Comparison of ENCODE assay signal across 22 cellular contexts in the genomic region with DNA sequence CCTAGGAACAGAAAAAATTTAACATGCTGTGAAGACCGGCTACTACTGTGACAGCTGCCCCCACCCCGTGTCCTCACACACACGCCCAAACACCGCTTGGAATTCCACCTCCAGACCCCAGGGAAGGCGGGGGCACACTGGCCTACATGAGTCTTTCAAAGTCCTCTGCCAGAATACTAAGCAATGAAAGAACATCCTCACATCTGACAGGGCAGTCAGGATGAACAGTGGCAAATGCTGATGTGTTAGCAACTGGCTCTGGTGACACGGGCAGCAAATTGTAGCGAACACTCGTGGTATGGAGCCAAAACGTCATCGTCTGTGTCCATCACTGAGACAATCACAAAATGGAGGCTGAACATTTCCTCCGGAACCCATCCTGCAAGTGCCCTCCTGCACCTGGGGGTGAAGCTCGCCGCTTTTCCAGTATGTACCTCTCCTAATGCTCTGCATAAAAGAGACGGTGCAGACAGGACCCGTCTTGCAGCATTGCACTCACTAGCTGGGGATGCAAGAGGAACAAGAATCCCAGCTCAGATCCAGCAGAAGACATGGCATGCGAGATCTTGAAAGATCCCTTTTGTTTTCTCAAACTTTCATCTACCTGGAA.
DNase-seq lines count a peak whose midpoint lies in the region; ATAC-seq, FAIRE-seq and TF ChIP-seq lines count a peak whose summit lies in the region.
"Had no signal": no experiment of that assay in that cellular context is flagged by ENCODE, and none has a peak within 500 bp of the region (broad histone marks: within the 10 kb centered on the region; RNA-seq: fewer than 3 reads in every experiment).

No MANE protein-coding gene starts in this region.

- TF ChIP-seq CTCF in CD4-positive, alpha-beta T cell (IDR thresholded peaks at IDR 0.05) = no peak
- no peak for TF ChIP-seq CTCF in CD8-positive, alpha-beta T cell (IDR thresholded peaks at IDR 0.05)
- no peak for TF ChIP-seq CTCF in heart right ventricle (IDR thresholded peaks at IDR 0.05)

- peaks cover 90% of the 10 kb centered on the region for H3K36me3 Mint-ChIP-seq in CD4-positive, alpha-beta T cell (ENCODE audit: low read depth)
- H3K36me3 Mint-ChIP-seq in CD8-positive, alpha-beta T cell = peaks cover 83% of the 10 kb centered on the region
- peaks cover 19% of the 10 kb centered on the region for H3K36me3 Mint-ChIP-seq in activated T-helper 1 cell treated with anti-CD3 and anti-CD28 coated beads, Interleukin-12 subunit alpha, Interleukin-12 subunit beta, Interleukin-2, Interleukin-4 antibody, amounts not matched to agents 30 ng/mL and 10 ng/mL and 1 ng/mL, durations not matched to agents 14 hours and 24 hours and 36 hours (ENCODE audit: low read depth)

- CTCF ChIA-PET in CD4-positive, alpha-beta T cell (lab: Charles Lee) = interaction anchor here (3.0 kb wide), 1 partner anchor 12 kb away, joined by 9 read pairs; no protein-coding TSS in a partner anchor
- CTCF ChIA-PET in CD8-positive, alpha-beta T cell (lab: Charles Lee) = interaction anchor here (0.7 to 1.0 kb wide), 2 partner anchors 12 to 167 kb away, joined by 3 to 4 read pairs; no protein-coding TSS in a partner anchor

- POLR2A ChIA-PET in CD4-positive, alpha-beta T cell (lab: Charles Lee) = interaction anchor here (83.0 kb wide), 1 partner anchor 66 kb away, joined by 4389 read pairs; a partner anchor contains a TSS
- POLR2A ChIA-PET in CD8-positive, alpha-beta T cell (lab: Charles Lee) = interaction anchor here (0.6 to 2.0 kb wide), 4 partner anchors 8 to 981 kb away, joined by 3 to 7 read pairs (median 3); no protein-coding TSS in a partner anchor

- H3K36me3 ChIP-seq in CD8-positive, alpha-beta T cell (ENCODE audit: insufficient read depth, low read length) = peaks cover 26% of the 10 kb centered on the region
- peaks cover 0 to under 1% (median 0%) of the 10 kb centered on the region in 9 donors for H3K36me3 ChIP-seq in heart right ventricle
- H3K36me3 ChIP-seq: lower lobe of right lung, thoracic aorta had no signal

- H3K9me3 Mint-ChIP-seq in CD4-positive, alpha-beta T cell = no peaks in the 10 kb centered on the region
- H3K9me3 Mint-ChIP-seq in CD8-positive, alpha-beta T cell = no peaks in the 10 kb centered on the region
- H3K9me3 Mint-ChIP-seq in activated T-helper 1 cell treated with anti-CD3 and anti-CD28 coated beads, Interleukin-12 subunit alpha, Interleukin-12 subunit beta, Interleukin-2, Interleukin-4 antibody, amounts not matched to agents 30 ng/mL and 10 ng/mL and 1 ng/mL, durations not matched to agents 14 hours and 24 hours and 36 hours = no peaks in the 10 kb centered on the region
- H3K9me3 Mint-ChIP-seq: activated B cell treated with CpG ODN at 0.5 μM for 24 hours had no signal

- H3K27ac ChIP-seq in CD4-positive, alpha-beta T cell (ENCODE audit: low read depth, low read length) = no peak overlapping the region
- no peak overlapping the region for H3K27ac ChIP-seq in CD8-positive, alpha-beta T cell (ENCODE audit: low read depth, low read length)
- no peak overlapping the region for H3K27ac ChIP-seq in heart right ventricle
- H3K27ac ChIP-seq: HL-60, lower lobe of right lung, thoracic aorta had no signal

- H3K4me1 ChIP-seq in CD8-positive, alpha-beta T cell (ENCODE audit: insufficient read depth, low read length) = peaks cover 52% of the 10 kb centered on the region
- H3K4me1 ChIP-seq in heart right ventricle = no peaks in the 10 kb centered on the region

- ATAC-seq in CD4-positive, alpha-beta T cell (ENCODE audit: poor library complexity) = no peak
- no peak for ATAC-seq in CD8-positive, alpha-beta T cell
- no peak for ATAC-seq in heart right ventricle
- ATAC-seq: right cardiac atrium had no signal

- no peak overlapping the region for H3K4me3 Mint-ChIP-seq in CD4-positive, alpha-beta T cell
- H3K4me3 Mint-ChIP-seq in CD8-positive, alpha-beta T cell = no peak overlapping the region
- H3K4me3 Mint-ChIP-seq in activated T-helper 1 cell treated with anti-CD3 and anti-CD28 coated beads, Interleukin-12 subunit alpha, Interleukin-12 subunit beta, Interleukin-2, Interleukin-4 antibody, amounts not matched to agents 30 ng/mL and 10 ng/mL and 1 ng/mL, durations not matched to agents 14 hours and 24 hours and 36 hours = no peak overlapping the region
- H3K4me3 Mint-ChIP-seq: activated B cell treated with CpG ODN at 0.5 μM for 24 hours had no signal

- H3K4me3 ChIP-seq in CD8-positive, alpha-beta T cell (ENCODE audit: low read depth, low read length) = no peak overlapping the region
- no peak overlapping the region for H3K4me3 ChIP-seq in heart right ventricle
- H3K4me3 ChIP-seq: lower lobe of right lung, thoracic aorta had no signal

- H3K4me1 Mint-ChIP-seq in CD4-positive, alpha-beta T cell (ENCODE audit: low read depth) = peaks cover 73% of the 10 kb centered on the region
- peaks cover 58% of the 10 kb centered on the region for H3K4me1 Mint-ChIP-seq in CD8-positive, alpha-beta T cell (ENCODE audit: low read depth)
- H3K4me1 Mint-ChIP-seq in activated T-helper 1 cell treated with anti-CD3 and anti-CD28 coated beads, Interleukin-12 subunit alpha, Interleukin-12 subunit beta, Interleukin-2, Interleukin-4 antibody, amounts not matched to agents 30 ng/mL and 10 ng/mL and 1 ng/mL, durations not matched to agents 14 hours and 24 hours and 36 hours (ENCODE audit: low read depth) = peaks cover 46% of the 10 kb centered on the region
- H3K4me1 Mint-ChIP-seq: activated B cell treated with CpG ODN at 0.5 μM for 24 hours had no signal

- intact Hi-C loops in CD4-positive, alpha-beta T cell (cut with DNase I, micrococcal nuclease) = no loop called here
- intact Hi-C loops in CD8-positive, alpha-beta T cell (cut with DNase I, micrococcal nuclease) = no loop called here
- intact Hi-C loops in activated T-helper 1 cell treated with anti-CD3 and anti-CD28 coated beads, Interleukin-12 subunit alpha, Interleukin-12 subunit beta, Interleukin-2, Interleukin-4 antibody, amounts not matched to agents 30 ng/mL and 10 ng/mL and 1 ng/mL, durations not matched to agents 14 hours and 24 hours and 36 hours (cut with micrococcal nuclease) = no loop called here
- intact Hi-C loops in heart right ventricle (cut with DNase I) = no loop called here

- H3K9me3 ChIP-seq in CD4-positive, alpha-beta T cell (ENCODE audit: control insufficient read depth, low read length) = no peaks in the 10 kb centered on the region
- H3K9me3 ChIP-seq in CD8-positive, alpha-beta T cell (ENCODE audit: low read length) = no peaks in the 10 kb centered on the region
- no peaks in the 10 kb centered on the region for H3K9me3 ChIP-seq in heart right ventricle
- H3K9me3 ChIP-seq: lower lobe of right lung, thoracic aorta had no signal

- WGBS in heart right ventricle, 2 donors = 88 to 91% methylated on average over 16 of the region's 16 CpGs

- no peaks in the 10 kb centered on the region for H3K27me3 ChIP-seq in CD4-positive, alpha-beta T cell (ENCODE audit: control insufficient read depth, insufficient read depth, low read length)
- H3K27me3 ChIP-seq in CD8-positive, alpha-beta T cell (ENCODE audit: insufficient read depth, low read length) = no peaks in the 10 kb centered on the region
- H3K27me3 ChIP-seq in heart right ventricle = peaks cover 0 to 6% (median 2%) of the 10 kb centered on the region in 7 donors

- no peak for FAIRE-seq in urothelium cell line (lab: Jason Lieb, UNC)
- FAIRE-seq: astrocyte, endometrium, GM18507 had no signal

- no peaks in the 10 kb centered on the region for H3K27me3 Mint-ChIP-seq in CD4-positive, alpha-beta T cell
- H3K27me3 Mint-ChIP-seq in CD8-positive, alpha-beta T cell (ENCODE audit: low read depth) = no peaks in the 10 kb centered on the region
- H3K27me3 Mint-ChIP-seq in activated T-helper 1 cell treated with anti-CD3 and anti-CD28 coated beads, Interleukin-12 subunit alpha, Interleukin-12 subunit beta, Interleukin-2, Interleukin-4 antibody, amounts not matched to agents 30 ng/mL and 10 ng/mL and 1 ng/mL, durations not matched to agents 14 hours and 24 hours and 36 hours (ENCODE audit: insufficient read depth) = no peaks in the 10 kb centered on the region
- H3K27me3 Mint-ChIP-seq: activated B cell treated with CpG ODN at 0.5 μM for 24 hours had no signal

- H3K27ac Mint-ChIP-seq in CD4-positive, alpha-beta T cell = peak overlapping the region; percentile 95
- peak overlapping the region; percentile 92 for H3K27ac Mint-ChIP-seq in CD8-positive, alpha-beta T cell
- H3K27ac Mint-ChIP-seq in activated T-helper 1 cell treated with anti-CD3 and anti-CD28 coated beads, Interleukin-12 subunit alpha, Interleukin-12 subunit beta, Interleukin-2, Interleukin-4 antibody, amounts not matched to agents 30 ng/mL and 10 ng/mL and 1 ng/mL, durations not matched to agents 14 hours and 24 hours and 36 hours = peak overlapping the region; percentile 35
- H3K27ac Mint-ChIP-seq: activated B cell treated with CpG ODN at 0.5 μM for 24 hours had no signal

- DNase-seq in CD4-positive, alpha-beta T cell = peak in 1 of 10 experiments; percentile 0
- peak in 2 of 7 experiments; percentile 7 to 48 for DNase-seq in CD8-positive, alpha-beta T cell
- no peak for DNase-seq in activated T-helper 1 cell treated with anti-CD3 and anti-CD28 coated beads, Interleukin-12 subunit alpha, Interleukin-12 subunit beta, Interleukin-2, Interleukin-4 antibody, amounts not matched to agents 30 ng/mL and 10 ng/mL and 1 ng/mL, durations not matched to agents 14 hours and 24 hours and 36 hours (ENCODE audit: low spot score)
- DNase-seq in islet precursor cell (peak; percentile 43), urothelium cell line (ENCODE audit: low spot score) (no peak), heart right ventricle (no peak)
- no peak for DNase-seq in activated CD4-positive, CD25-positive, alpha-beta regulatory T cell treated with anti-CD3 and anti-CD28 coated beads, Interleukin-2, amount 50 U/mL, for 72 hours
- DNase-seq: activated B cell treated with CpG ODN at 0.5 μM for 24 hours, AML-193, Calu3, EL, lower lobe of right lung, MM.1S, NCI-H1436 treated with DMSO at 0.1 percent for 48 hours, NCI-H748 treated with DMSO at 0.1 percent for 48 hours, right cardiac atrium, SHP77 treated with DMSO at 0.1 percent for 48 hours had no signal

Comparison
In these comparisons a context has a peak if more than half of its experiments do, and no peak if none do; other contexts are left out.
1. H3K27ac Mint-ChIP-seq: peak in every context shown above with its lines; median percentile 95 in CD4-positive, alpha-beta T cell; 92 in CD8-positive, alpha-beta T cell; 35 in activated T-helper 1 cell treated with anti-CD3 and anti-CD28 coated beads, Interleukin-12 subunit alpha, Interleukin-12 subunit beta, Interleukin-2, Interleukin-4 antibody, amounts not matched to agents 30 ng/mL and 10 ng/mL and 1 ng/mL, durations not matched to agents 14 hours and 24 hours and 36 hours.